ENCODE assay signal across 10 cellular contexts in the genomic region with DNA sequence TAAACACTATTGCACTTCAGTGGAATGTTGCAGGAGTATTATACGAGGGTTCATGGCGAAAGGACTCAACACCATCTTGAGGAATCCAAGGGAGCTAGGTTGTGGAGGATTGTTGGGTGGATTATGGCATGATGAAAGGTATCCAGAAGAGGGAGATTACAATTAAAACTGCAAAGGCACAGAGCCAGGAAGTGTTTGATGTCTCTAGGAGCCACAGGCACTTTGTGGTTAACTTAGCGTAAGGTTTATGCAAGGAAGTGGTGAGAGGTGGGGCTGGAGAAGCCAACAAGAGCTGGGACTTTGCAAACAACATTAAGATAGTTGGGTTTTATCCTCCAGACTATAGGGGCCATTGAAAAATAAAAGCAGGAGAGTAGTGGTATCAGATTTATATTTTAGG.
A peak's percentile ranks its signal among the peaks of the same experiment; 100 is the strongest.
DNase-seq lines count a peak whose midpoint lies in the region; ATAC-seq, FAIRE-seq and TF ChIP-seq lines count a peak whose summit lies in the region.
"Had no signal": no experiment of that assay in that cellular context is flagged by ENCODE, and none has a peak within 500 bp of the region (broad histone marks: within the 10 kb centered on the region; RNA-seq: fewer than 3 reads in every experiment).

No MANE protein-coding gene starts in this region.

- no peak overlapping the region for H3K4me3 ChIP-seq in mucosa of descending colon
- H3K4me3 ChIP-seq: SJCRH30 had no signal

- H3K4me1 ChIP-seq in mucosa of descending colon (ENCODE audit: low read depth), result no peaks in the 10 kb centered on the region

- H3K27ac Mint-ChIP-seq in activated T-helper 2 cell treated with anti-CD3 and anti-CD28 coated beads, Interferon-gamma antibody, Interleukin-2, Interleukin-4, amounts not matched to agents 10 μg/mL and 5 μg/mL and 100 μg/mL, durations not matched to agents 14 hours and 24 hours and 36 hours, result no peak overlapping the region

- peaks cover 2% of the 10 kb centered on the region for H3K4me1 Mint-ChIP-seq in activated T-helper 2 cell treated with anti-CD3 and anti-CD28 coated beads, Interferon-gamma antibody, Interleukin-2, Interleukin-4, amounts not matched to agents 10 μg/mL and 5 μg/mL and 100 μg/mL, durations not matched to agents 14 hours and 24 hours and 36 hours (ENCODE audit: low read depth)

- FAIRE-seq in GM12891 (lab: Jason Lieb, UNC), result no peak

- peaks cover 2% of the 10 kb centered on the region for H3K27me3 Mint-ChIP-seq in activated T-helper 2 cell treated with anti-CD3 and anti-CD28 coated beads, Interferon-gamma antibody, Interleukin-2, Interleukin-4, amounts not matched to agents 10 μg/mL and 5 μg/mL and 100 μg/mL, durations not matched to agents 14 hours and 24 hours and 36 hours (ENCODE audit: low read depth)

- intact Hi-C loops in activated T-helper 2 cell treated with anti-CD3 and anti-CD28 coated beads, Interferon-gamma antibody, Interleukin-2, Interleukin-4, amounts not matched to agents 10 μg/mL and 5 μg/mL and 100 μg/mL, durations not matched to agents 14 hours and 24 hours and 36 hours (cut with micrococcal nuclease), result no loop called here
- intact Hi-C loops in mucosa of descending colon (cut with DNase I, micrococcal nuclease), result no loop called here

- H3K9me3 Mint-ChIP-seq in activated T-helper 2 cell treated with anti-CD3 and anti-CD28 coated beads, Interferon-gamma antibody, Interleukin-2, Interleukin-4, amounts not matched to agents 10 μg/mL and 5 μg/mL and 100 μg/mL, durations not matched to agents 14 hours and 24 hours and 36 hours, result no peaks in the 10 kb centered on the region

- ATAC-seq in mucosa of descending colon, result peak; percentile 17
- no peak for ATAC-seq in GM19397 (IDR thresholded peaks at IDR 0.05; ENCODE audit: unreplicated experiment)
- ATAC-seq in GM21515 (IDR thresholded peaks at IDR 0.05; ENCODE audit: unreplicated experiment), result no peak

- no peak for TF ChIP-seq CTCF in mucosa of descending colon (IDR thresholded peaks at IDR 0.05)

- no peaks in the 10 kb centered on the region for H3K36me3 Mint-ChIP-seq in activated T-helper 2 cell treated with anti-CD3 and anti-CD28 coated beads, Interferon-gamma antibody, Interleukin-2, Interleukin-4, amounts not matched to agents 10 μg/mL and 5 μg/mL and 100 μg/mL, durations not matched to agents 14 hours and 24 hours and 36 hours (ENCODE audit: low read depth)

- no peak overlapping the region for H3K4me3 Mint-ChIP-seq in activated T-helper 2 cell treated with anti-CD3 and anti-CD28 coated beads, Interferon-gamma antibody, Interleukin-2, Interleukin-4, amounts not matched to agents 10 μg/mL and 5 μg/mL and 100 μg/mL, durations not matched to agents 14 hours and 24 hours and 36 hours (ENCODE audit: low read depth)

- no peaks in the 10 kb centered on the region for H3K36me3 ChIP-seq in mucosa of descending colon (ENCODE audit: low read depth)

- H3K9me3 ChIP-seq in mucosa of descending colon, result no peaks in the 10 kb centered on the region
- H3K9me3 ChIP-seq: SJCRH30 had no signal

- peak; percentile 19 for DNase-seq in GF-D8 (lab: John Stamatoyannopoulos, UW)
- DNase-seq in M059J (ENCODE audit: low read depth), result peak; percentile 95
- peak; percentile 24 for DNase-seq in activated T-helper 2 cell treated with anti-CD3 and anti-CD28 coated beads, Interferon-gamma antibody, Interleukin-2, Interleukin-4, amounts not matched to agents 10 μg/mL and 5 μg/mL and 100 μg/mL, durations not matched to agents 14 hours and 24 hours and 36 hours (ENCODE audit: low spot score)
- DNase-seq in mucosa of descending colon, result peak in 1 of 3 donors; percentile 8
- DNase-seq in GM12891 (ENCODE audit: insufficient read length, low spot score), result no peak
- DNase-seq: effector CD4-positive, alpha-beta T cell; islet precursor cell had no signal

- no peak for TF ChIP-seq POLR2A in GM12891 (IDR thresholded peaks at IDR 0.05; ENCODE audit: low read depth, low read length)

TF ChIP-seq in GM12891, 5 proteins besides CTCF, POLR2A, EP300 and RAD21:
- TF ChIP-seq TAF1 (IDR thresholded peaks at IDR 0.05; ENCODE audit: low read depth, low read length) (no peak), SPI1 (IDR thresholded peaks at IDR 0.05; ENCODE audit: low read depth, low read length) (no peak), PAX5 (IDR thresholded peaks at IDR 0.05; ENCODE audit: insufficient read depth, low read length, severe bottlenecking) (no peak), POU2F2 (IDR thresholded peaks at IDR 0.05; ENCODE audit: low read depth, low read length) (no peak), POLR2AphosphoS5 (IDR thresholded peaks at IDR 0.05; ENCODE audit: low read depth, low read length) (no peak)
